ENCODE assay signal across 8 cellular contexts in the genomic region with DNA sequence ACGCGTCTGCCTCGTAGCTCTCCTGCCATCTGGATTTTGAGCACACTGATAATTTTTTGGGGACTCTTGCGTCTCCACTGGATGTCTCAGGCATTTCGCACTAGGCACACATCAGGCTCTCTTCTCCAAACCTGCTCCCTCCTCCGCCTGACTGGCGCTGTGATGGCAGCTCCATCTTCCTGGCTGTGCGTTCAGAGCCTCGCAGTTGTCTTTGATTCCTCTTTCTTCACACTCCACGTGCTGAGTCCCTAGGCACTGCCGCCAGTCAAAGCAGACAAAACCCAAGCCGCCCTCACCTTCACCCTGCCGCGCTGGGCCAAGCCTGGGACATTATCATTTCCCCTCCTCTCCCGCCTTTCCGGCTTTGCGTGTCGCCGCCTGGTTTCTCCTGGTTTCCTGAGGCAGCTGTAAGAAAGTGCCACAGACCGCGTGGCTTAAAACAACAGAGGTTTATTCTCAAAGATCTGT. TPM values are rescaled to one million over a fixed set of nuclear protein-coding genes. Genes with fewer than 3 reads are reported as not detected.
A peak's percentile ranks its signal among the peaks of the same experiment; 100 is the strongest.
DNase-seq lines count a peak whose midpoint lies in the region; ATAC-seq and TF ChIP-seq lines count a peak whose summit lies in the region.

No MANE protein-coding gene starts in this region.

- DNase-seq in EL (peak; percentile 49), RKO (ENCODE audit: low spot score) (peak; percentile 69), body of pancreas (peak; percentile 43 to 56 (median 51)), inferior parietal cortex (ENCODE audit: extremely low spot score) (peak; percentile 45), NCI-H1092 treated with DMSO at 0.1 percent for 48 hours (lab: John Stamatoyannopoulos, UW) (no peak)
- DNase-seq in stimulated activated CD4-positive, alpha-beta T cell treated with anti-CD3 and anti-CD28 coated beads, Interleukin-12 subunit alpha, Interleukin-12 subunit beta, amount 100 ng/mL, for 48 hours (ENCODE audit: low read depth in 2 of 3, low spot score in 1 of 3): peak in 2 of 3 donors; percentile 13 to 25

- H3K4me1 ChIP-seq in body of pancreas: peaks cover 37% of the 10 kb centered on the region

- TF ChIP-seq CTCF in body of pancreas (IDR thresholded peaks at IDR 0.05): no peak

- H3K9me3 ChIP-seq in body of pancreas: no peaks in the 10 kb centered on the region

- intact Hi-C loops in body of pancreas (cut with DNase I): loop anchor here (10.0 kb wide), 1 partner anchor 95 kb away; no protein-coding TSS in a partner anchor

- H3K36me3 ChIP-seq in body of pancreas (replicated peaks in 1 of 2; ENCODE audit: insufficient read depth in 1 of 2, low read depth in 2 of 2): peaks cover 4 to 6% of the 10 kb centered on the region in 2 donors

- H3K27ac ChIP-seq in body of pancreas: peak overlapping the region; percentile 84 to 89 (median 86)

- peak; percentile 28 for ATAC-seq in GM19463 (IDR thresholded peaks at IDR 0.05; ENCODE audit: unreplicated experiment)
- ATAC-seq in HG03520 (IDR thresholded peaks at IDR 0.05; ENCODE audit: unreplicated experiment): peak; percentile 22
- peak; percentile 6 for ATAC-seq in body of pancreas

- peak overlapping the region; percentile 84 to 93 for H3K4me3 ChIP-seq in body of pancreas

- 1% methylated on average over 18 to 21 of the region's 21 CpGs for WGBS in body of pancreas, 2 donors

- TF ChIP-seq POLR2A in body of pancreas (IDR thresholded peaks at IDR 0.05): no peak

- H3K27me3 ChIP-seq in body of pancreas: no peaks in the 10 kb centered on the region

RNA-seq across cellular contexts. Expression of gene PSMG4, which starts 0.8 kb away (rescaled TPM):
- 10 to 100 TPM; 10.9 to 11.2 TPM for total RNA-seq in body of pancreas

RNA-seq across cellular contexts. Expression of gene TUBB2B, which starts 32.1 kb away (rescaled TPM):
- total RNA-seq in body of pancreas: 10 to 100 TPM in 1 of 2 donors, 1 to 10 TPM in 1; 1.3 to 10.6 TPM
